Comparison of ENCODE assay signal across 3 cellular contexts in the genomic region with DNA sequence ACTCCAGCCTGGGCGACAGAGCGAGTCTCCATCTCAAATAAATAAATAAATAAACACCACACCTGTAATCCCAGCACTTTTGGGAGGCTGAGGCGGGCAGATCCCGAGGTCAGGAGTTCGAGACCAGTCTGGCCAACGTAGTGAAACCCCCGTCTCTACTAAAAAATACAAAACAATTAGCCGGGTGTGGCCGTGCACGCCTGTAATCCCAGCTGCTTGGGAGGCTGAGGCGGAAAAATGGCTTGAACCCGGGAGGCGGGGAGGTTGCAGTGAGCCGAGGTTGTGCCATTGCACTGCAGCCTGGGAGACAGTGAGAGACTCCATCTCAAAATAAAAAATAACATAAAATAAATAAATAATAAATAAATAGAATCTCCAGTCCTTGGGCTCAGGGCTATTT.
"Had no signal": no experiment of that assay in that cellular context is flagged by ENCODE, and none has a peak within 500 bp of the region (broad histone marks: within the 10 kb centered on the region; RNA-seq: fewer than 3 reads in every experiment).

No MANE protein-coding gene starts in this region.

- H3K4me3 ChIP-seq: GM12878 had no signal

- ATAC-seq: GM12878 had no signal

- DNase-seq: GDM1, GF-D8 had no signal
